23 cellular contexts compared by ENCODE assay signal in genomic region chr5:56298329-56298962, GRCh38.
DNase-seq lines count a peak whose midpoint lies in the region; ATAC-seq and TF ChIP-seq lines count a peak whose summit lies in the region.
"Had no signal": no experiment of that assay in that cellular context is flagged by ENCODE, and none has a peak within 500 bp of the region (broad histone marks: within the 10 kb centered on the region; RNA-seq: fewer than 3 reads in every experiment).

No MANE protein-coding gene starts in this region.

- no peaks in the 10 kb centered on the region for H3K27me3 ChIP-seq in gastroesophageal sphincter
- H3K27me3 ChIP-seq in suprapubic skin: no peaks in the 10 kb centered on the region
- H3K27me3 ChIP-seq: BLaER1 treated with 17β-estradiol and CSF1 and Interleukin-3, amounts not matched to agents 10 nM and 100 nM; SJCRH30 had no signal

- TF ChIP-seq POLR2A in gastroesophageal sphincter (IDR thresholded peaks at IDR 0.05) (no peak), suprapubic skin (IDR thresholded peaks at IDR 0.05) (no peak)

- peak overlapping the region; percentile 48 for H3K27ac ChIP-seq in adipose tissue (ENCODE audit: low read depth, low read length)
- no peak overlapping the region for H3K27ac ChIP-seq in gastroesophageal sphincter
- H3K27ac ChIP-seq in suprapubic skin: peak overlapping the region; percentile 13
- H3K27ac ChIP-seq: BLaER1 treated with 17β-estradiol and CSF1 and Interleukin-3, amounts not matched to agents 10 nM and 100 nM; HL-60; KMS-11; SJCRH30 had no signal

- peak; percentile 36 for ATAC-seq in gastroesophageal sphincter
- ATAC-seq in left lobe of liver: peak; percentile 33
- ATAC-seq in HG03469 (IDR thresholded peaks at IDR 0.05; ENCODE audit: unreplicated experiment): no peak
- ATAC-seq: GM12878, Panc1 had no signal

- 54 to 80% (median 57%) methylated on average over 8 of the region's 8 CpGs for WGBS in adipose tissue, 3 donors
- WGBS in gastroesophageal sphincter (ENCODE audit: low coverage in 1 of 2), 2 donors: 59 to 68% methylated on average over 5 to 7 of the region's 8 CpGs
- WGBS in suprapubic skin: 47% methylated on average over 8 of the region's 8 CpGs

- H3K36me3 ChIP-seq in gastroesophageal sphincter (no peaks in the 10 kb centered on the region), suprapubic skin (no peaks in the 10 kb centered on the region)
- H3K36me3 ChIP-seq: BLaER1 treated with 17β-estradiol and CSF1 and Interleukin-3, amounts not matched to agents 10 nM and 100 nM; SJCRH30 had no signal

- H3K9me3 ChIP-seq in gastroesophageal sphincter (no peaks in the 10 kb centered on the region), suprapubic skin (no peaks in the 10 kb centered on the region)
- H3K9me3 ChIP-seq: SJCRH30 had no signal

- TF ChIP-seq EP300 in gastroesophageal sphincter (IDR thresholded peaks at IDR 0.05): no peak
- no peak for TF ChIP-seq EP300 in suprapubic skin (IDR thresholded peaks at IDR 0.05)

- H3K4me1 ChIP-seq in gastroesophageal sphincter: peaks cover 0 to 12% (median 0%) of the 10 kb centered on the region in 3 donors
- peaks cover 14% of the 10 kb centered on the region for H3K4me1 ChIP-seq in suprapubic skin
- H3K4me1 ChIP-seq: SJCRH30 had no signal

- DNase-seq in left lobe of liver (ENCODE audit: low spot score) (no peak), suprapubic skin (ENCODE audit: low spot score in 2 of 2) (no peak), H4 (ENCODE audit: low spot score) (no peak), middle frontal gyrus (ENCODE audit: extremely low spot score, low spot score) (no peak)
- DNase-seq: Caco-2; CD4-positive, alpha-beta memory T cell; DMS 273 treated with DMSO at 0.1 percent for 48 hours; DND-41; H7; NCI-H1105; NCI-H2029 treated with DMSO at 0.1 percent for 48 hours; NCI-H2171; NCI-H345; NCI-H774; SJCRH30 had no signal

- TF ChIP-seq CTCF in gastroesophageal sphincter (IDR thresholded peaks at IDR 0.05) (no peak), suprapubic skin (IDR thresholded peaks at IDR 0.05) (no peak)

- H3K4me3 ChIP-seq in gastroesophageal sphincter (no peak overlapping the region), suprapubic skin (no peak overlapping the region)
- H3K4me3 ChIP-seq: BLaER1 treated with 17β-estradiol and CSF1 and Interleukin-3, amounts not matched to agents 10 nM and 100 nM; GM12878; SJCRH30 had no signal

Comparison
In these comparisons a context has a peak if more than half of its experiments do, and no peak if none do; other contexts are left out.
1. H3K27ac ChIP-seq: peak in adipose tissue (single experiment) and suprapubic skin (single experiment); none in gastroesophageal sphincter (0 of 4).